In the genomic region with DNA sequence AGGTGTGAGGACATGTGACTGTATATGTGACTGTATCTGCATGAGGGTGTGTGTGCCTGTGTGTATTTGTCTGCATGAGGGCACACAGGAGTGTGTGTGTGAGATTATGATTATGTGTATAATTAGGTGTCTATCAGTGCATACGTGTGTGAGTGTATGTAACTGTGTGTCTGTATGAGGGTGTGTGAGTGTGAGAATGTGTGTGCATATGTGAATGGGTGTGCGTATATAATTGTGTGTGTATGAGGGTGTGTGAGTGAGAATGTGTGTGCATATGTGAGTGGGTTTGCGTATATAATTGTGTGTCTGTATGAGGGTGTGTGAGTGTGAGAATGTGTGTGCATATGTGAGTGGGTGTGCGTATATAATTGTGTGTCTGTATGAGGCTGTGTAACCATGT, we compare ENCODE assay signal across 37 cellular contexts. TPM values are rescaled to one million over a fixed set of nuclear protein-coding genes. Genes with fewer than 3 reads are reported as not detected.
"Had no signal": no experiment of that assay in that cellular context is flagged by ENCODE, and none has a peak within 500 bp of the region (broad histone marks: within the 10 kb centered on the region; RNA-seq: fewer than 3 reads in every experiment).

No MANE protein-coding gene starts in this region.

- H3K27ac ChIP-seq: left lung, lower lobe of right lung, neural progenitor cell, ovary, right atrium auricular region, right lobe of liver, tibial nerve, upper lobe of left lung, uterus had no signal

- DNase-seq: hypothalamus; immature natural killer cell; kidney; left colon; left lung; lower lobe of right lung; mammary epithelial cell; mesendoderm; naive B cell; natural killer cell; nephron progenitor cell; ovary; right lobe of liver; stimulated activated CD4-positive, alpha-beta T cell treated with anti-CD3 and anti-CD28 coated beads, Interleukin-1b, Interleukin-23, amount 100 ng/mL, for 48 hours; stimulated activated CD4-positive, alpha-beta T cell treated with anti-CD3 and anti-CD28 coated beads, Interleukin-2, amount 100 ng/mL, for 48 hours; stimulated activated CD4-positive, alpha-beta T cell treated with anti-CD3 and anti-CD28 coated beads, Interleukin-4, amount 100 ng/mL, for 4 hours; stimulated activated CD8-positive, alpha-beta memory T cell treated with anti-CD3 and anti-CD28 coated beads, Interleukin-4, amount 100 ng/mL, for 48 hours; stimulated activated naive CD4-positive, alpha-beta T cell treated with Interleukin-2 at 50 U/mL for 16 hours; stimulated activated naive CD8-positive, alpha-beta T cell treated with anti-CD3 and anti-CD28 coated beads, Interleukin-15, amount 100 ng/mL, for 72 hours; substantia nigra; upper lobe of left lung; uterus had no signal

- H3K9me3 ChIP-seq: ovary, right lobe of liver, uterus had no signal

- H2AFZ ChIP-seq: neural progenitor cell had no signal

- ATAC-seq: left colon; left lung; lower lobe of right lung; right lobe of liver; stimulated activated memory B cell treated with anti-CD40 and anti-IgM and Interleukin-4, amounts not matched to agents 10 μg/mL and 1 μg/mL and 100 μg/mL, for 72 hours; stimulated activated naive CD8-positive, alpha-beta T cell treated with anti-CD3 and anti-CD28 coated beads, Interleukin-15, amount 100 ng/mL, for 72 hours had no signal

- H3K36me3 ChIP-seq: left lung, lower lobe of right lung, neural progenitor cell, ovary, right atrium auricular region, right lobe of liver, tibial nerve, upper lobe of left lung, uterus had no signal

- H3K9ac ChIP-seq: neural progenitor cell had no signal

- H3K4me1 ChIP-seq: left lung, lower lobe of right lung, neural progenitor cell, right atrium auricular region, right lobe of liver, tibial nerve, upper lobe of left lung, uterus had no signal

- H3K4me2 ChIP-seq: neural progenitor cell, smooth muscle cell had no signal

- H3K27me3 ChIP-seq: left lung, neural progenitor cell, ovary, right atrium auricular region, right lobe of liver, tibial nerve, upper lobe of left lung, uterus had no signal

- H3K4me3 ChIP-seq: left lung, lower lobe of right lung, neural progenitor cell, ovary, right atrium auricular region, right lobe of liver, smooth muscle cell, tibial nerve, upper lobe of left lung, uterus had no signal

- FAIRE-seq: islet of Langerhans, kidney had no signal

RNA-seq across cellular contexts. Expression of a gene that starts 3.0 kb away (rescaled TPM):
- total RNA-seq: kidney, left colon, left lung, liver, mammary epithelial cell, mesothelial cell of epicardium, mononuclear cell, natural killer cell, omental fat pad, ovary, progenitor cell of endocrine pancreas, pulmonary artery endothelial cell, renal cortical epithelial cell, right atrium auricular region, right lobe of liver, skeletal muscle tissue, smooth muscle cell, temporal lobe, tibial nerve, upper lobe of left lung, uterus had no signal
- polyA plus RNA-seq: liver, mammary epithelial cell, smooth muscle cell had no signal
